13 cellular contexts compared by ENCODE assay signal in genomic region chr1:18631496-18632217, GRCh38. TPM values are rescaled to one million over a fixed set of nuclear protein-coding genes. Genes with fewer than 3 reads are reported as not detected.
DNase-seq lines count a peak whose midpoint lies in the region; ATAC-seq and TF ChIP-seq lines count a peak whose summit lies in the region.
"Had no signal": no experiment of that assay in that cellular context is flagged by ENCODE, and none has a peak within 500 bp of the region (broad histone marks: within the 10 kb centered on the region; RNA-seq: fewer than 3 reads in every experiment).

No MANE protein-coding gene starts in this region.

- TF ChIP-seq CTCF in glutamatergic neuron (IDR thresholded peaks at IDR 0.05; ENCODE audit: partially characterized antibody, unreplicated experiment) (no peak), ascending aorta (IDR thresholded peaks at IDR 0.05) (no peak)

- peaks cover 40% of the 10 kb centered on the region for H3K4me1 ChIP-seq in HUES64 (ENCODE audit: insufficient read depth, low read length)
- peaks cover 0 to 2% of the 10 kb centered on the region in 2 experiments for H3K4me1 ChIP-seq in trophoblast cell (ENCODE audit: control insufficient read depth in 1 of 2, insufficient read depth in 2 of 2, low read length in 2 of 2)
- H3K4me1 ChIP-seq in ascending aorta: peaks cover 0 to 4% of the 10 kb centered on the region in 2 donors

- no peak overlapping the region for H2AK5ac ChIP-seq in trophoblast cell (ENCODE audit: low read length)

- peak; percentile 46 for DNase-seq in Daoy (ENCODE audit: low read depth)
- DNase-seq in glutamatergic neuron: no peak
- DNase-seq in trophoblast cell: no peak
- no peak for DNase-seq in ascending aorta (ENCODE audit: low spot score in 2 of 2)
- no peak for DNase-seq in NCI-H2227 (lab: John Stamatoyannopoulos, UW; ENCODE audit: unreplicated experiment)
- DNase-seq: CD8-positive, alpha-beta memory T cell; KG1; lower lobe of right lung; SHP77 treated with DMSO at 0.1 percent for 48 hours; stimulated activated CD4-positive, alpha-beta T cell treated with anti-CD3 and anti-CD28 coated beads, Interleukin-2, amount 100 ng/mL, for 48 hours had no signal

- WGBS in HUES64: under 1% methylated on average over 53 of the region's 53 CpGs
- 100% methylated on average over 2 of the region's 53 CpGs for WGBS in trophoblast cell (ENCODE audit: extremely low coverage, insufficient coverage, insufficient read length)

- H3K36me3 ChIP-seq in HUES64 (ENCODE audit: insufficient read depth, low read length) (no peaks in the 10 kb centered on the region), trophoblast cell (ENCODE audit: control insufficient read depth in 1 of 2, insufficient read depth in 2 of 2, low read length in 2 of 2) (no peaks in the 10 kb centered on the region), ascending aorta (no peaks in the 10 kb centered on the region)
- H3K36me3 ChIP-seq: lower lobe of right lung had no signal

- H3K27me3 ChIP-seq in HUES64 (ENCODE audit: insufficient read depth, low read length): peaks cover 98% of the 10 kb centered on the region
- H3K27me3 ChIP-seq in trophoblast cell (ENCODE audit: insufficient read depth, low read length): peaks cover 86% of the 10 kb centered on the region
- H3K27me3 ChIP-seq in ascending aorta: no peaks in the 10 kb centered on the region

- H3K79me2 ChIP-seq in trophoblast cell (ENCODE audit: control insufficient read depth, insufficient read depth, low read length, poor library complexity): no peaks in the 10 kb centered on the region

- no peak overlapping the region for H2BK120ac ChIP-seq in trophoblast cell (ENCODE audit: insufficient read depth, low read length, poor library complexity)

- H3K18ac ChIP-seq in trophoblast cell (ENCODE audit: low read length): no peak overlapping the region

- H3K9me3 ChIP-seq in HUES64 (ENCODE audit: insufficient read depth, low read depth, low read length): no peaks in the 10 kb centered on the region
- peaks cover 7% of the 10 kb centered on the region for H3K9me3 ChIP-seq in trophoblast cell (ENCODE audit: insufficient read depth, low read depth, low read length)
- H3K9me3 ChIP-seq in ascending aorta: no peaks in the 10 kb centered on the region
- H3K9me3 ChIP-seq: lower lobe of right lung had no signal

- H4K12ac ChIP-seq in trophoblast cell (ENCODE audit: low read depth, low read length): no peak overlapping the region

- intact Hi-C loops in ascending aorta (cut with DNase I): no loop called here

- no peak overlapping the region for H2BK5ac ChIP-seq in trophoblast cell (ENCODE audit: low read depth, low read length, poor library complexity)

- peak overlapping the region; percentile 46 for H3K27ac Mint-ChIP-seq in glutamatergic neuron (ENCODE audit: unreplicated experiment)
- H3K27ac Mint-ChIP-seq: CD8-positive, alpha-beta memory T cell; stimulated activated memory B cell treated with anti-CD40 and anti-IgM and Interleukin-4, amounts not matched to agents 10 μg/mL and 1 μg/mL and 100 μg/mL, for 72 hours had no signal

- H3K4me3 Mint-ChIP-seq in glutamatergic neuron (ENCODE audit: unreplicated experiment): peak overlapping the region; percentile 50

- no peak overlapping the region for H3K27ac ChIP-seq in HUES64 (ENCODE audit: low read depth, low read length)
- no peak overlapping the region for H3K27ac ChIP-seq in trophoblast cell (ENCODE audit: low read depth, low read length)
- H3K27ac ChIP-seq in ascending aorta: no peak overlapping the region
- H3K27ac ChIP-seq: lower lobe of right lung had no signal

- no peak overlapping the region for H3K14ac ChIP-seq in trophoblast cell (ENCODE audit: low read length)

- H4K8ac ChIP-seq in trophoblast cell (ENCODE audit: low read depth, low read length): no peak overlapping the region

- H3K23ac ChIP-seq in trophoblast cell (ENCODE audit: low read length): no peak overlapping the region

- no peak overlapping the region for H2AFZ ChIP-seq in trophoblast cell (ENCODE audit: insufficient read depth, low read length, poor library complexity)

- no peak overlapping the region for H4K91ac ChIP-seq in trophoblast cell (ENCODE audit: low read depth, low read length)

- H3K4ac ChIP-seq in trophoblast cell (ENCODE audit: low read depth, low read length): no peak overlapping the region

- H3K79me1 ChIP-seq in trophoblast cell (ENCODE audit: low read length): no peaks in the 10 kb centered on the region

- peaks cover 17% of the 10 kb centered on the region for H3K9me3 Mint-ChIP-seq in glutamatergic neuron (ENCODE audit: unreplicated experiment)

- peaks cover 65% of the 10 kb centered on the region for H3K27me3 Mint-ChIP-seq in glutamatergic neuron (ENCODE audit: unreplicated experiment)

- no peak for ATAC-seq in GM18502 (IDR thresholded peaks at IDR 0.05; ENCODE audit: poor library complexity, unreplicated experiment)
- ATAC-seq: stimulated activated memory B cell treated with anti-CD40 and anti-IgM and Interleukin-4, amounts not matched to agents 10 μg/mL and 1 μg/mL and 100 μg/mL, for 72 hours had no signal

- H2BK12ac ChIP-seq in trophoblast cell (ENCODE audit: low read length): no peak overlapping the region

- H3K4me2 ChIP-seq in trophoblast cell (ENCODE audit: low read length): peak overlapping the region; percentile 34

- peak overlapping the region; percentile 35; the same call in 1 of the 2 replicates for H3K9ac ChIP-seq in HUES64 (ENCODE audit: low read depth, low read length)
- no peak overlapping the region for H3K9ac ChIP-seq in trophoblast cell (ENCODE audit: low read length)

- H3K4me3 ChIP-seq in HUES64 (ENCODE audit: low read length) (peak overlapping the region; percentile 54), trophoblast cell (ENCODE audit: low read depth, low read length) (no peak overlapping the region), ascending aorta (peak overlapping the region in 1 of 2 donors; percentile 3)
- H3K4me3 ChIP-seq: lower lobe of right lung had no signal

- peaks cover 5% of the 10 kb centered on the region for H3K36me3 Mint-ChIP-seq in glutamatergic neuron (ENCODE audit: unreplicated experiment)
- H3K36me3 Mint-ChIP-seq: CD8-positive, alpha-beta memory T cell; stimulated activated memory B cell treated with anti-CD40 and anti-IgM and Interleukin-4, amounts not matched to agents 10 μg/mL and 1 μg/mL and 100 μg/mL, for 72 hours had no signal

- peaks cover 20% of the 10 kb centered on the region for H3K4me1 Mint-ChIP-seq in glutamatergic neuron (ENCODE audit: low read depth, unreplicated experiment)
- H3K4me1 Mint-ChIP-seq: stimulated activated memory B cell treated with anti-CD40 and anti-IgM and Interleukin-4, amounts not matched to agents 10 μg/mL and 1 μg/mL and 100 μg/mL, for 72 hours had no signal

RNA-seq across cellular contexts. Expression of gene PAX7, which starts 1.0 kb away (rescaled TPM):
- total RNA-seq in Daoy (2014; rRNA removed; shearing (Covaris generic)): 0.09 and 0.97 TPM in 2 replicates
- 0.90 TPM for polyA plus RNA-seq in HUES64 (2013, experiment 1 of 2)
- polyA plus RNA-seq in HUES64 (2013, experiment 2 of 2): 2.0 TPM
- total RNA-seq in glutamatergic neuron (ENCODE audit: unreplicated experiment) (0.07 TPM), ascending aorta (not detected)
- polyA plus RNA-seq in trophoblast cell (2013): 0.01 TPM in 1 of 2 replicates, not detected in the other
- total RNA-seq: CD8-positive, alpha-beta memory T cell; lower lobe of right lung had no signal
- polyA plus RNA-seq: CD8-positive, alpha-beta memory T cell had no signal
